9 cellular contexts compared by ENCODE assay signal in genomic region chr9:131402738-131403492, GRCh38. TPM values are rescaled to one million over a fixed set of nuclear protein-coding genes. Genes with fewer than 3 reads are reported as not detected.
DNase-seq lines count a peak whose midpoint lies in the region; ATAC-seq lines count a peak whose summit lies in the region.
"Had no signal": no experiment of that assay in that cellular context is flagged by ENCODE, and none has a peak within 500 bp of the region (broad histone marks: within the 10 kb centered on the region; RNA-seq: fewer than 3 reads in every experiment).

No MANE protein-coding gene starts in this region.

- peak; percentile 87 for DNase-seq in Daoy (ENCODE audit: low read depth)
- peak; percentile 13 for DNase-seq in NCI-H526 treated with DMSO at 0.1 percent for 48 hours (lab: John Stamatoyannopoulos, UW)
- DNase-seq in left lobe of liver (ENCODE audit: low spot score), result peak; percentile 89
- DNase-seq in stimulated activated naive B cell treated with anti-CD40 and anti-IgM and Interleukin-4, amounts not matched to agents 10 μg/mL and 1 μg/mL and 100 μg/mL, for 72 hours, result no peak

- H3K27ac ChIP-seq in cingulate gyrus (ENCODE audit: low read depth, low read length), result peak overlapping the region; percentile 78
- H3K27ac ChIP-seq: PC-9 had no signal

- H3K27me3 Mint-ChIP-seq in stimulated activated naive B cell treated with anti-CD40 and anti-IgM and Interleukin-4, amounts not matched to agents 10 μg/mL and 1 μg/mL and 100 μg/mL, for 72 hours, result no peaks in the 10 kb centered on the region

- peaks cover 17 to 38% of the 10 kb centered on the region in 2 donors for H3K36me3 Mint-ChIP-seq in stimulated activated naive B cell treated with anti-CD40 and anti-IgM and Interleukin-4, amounts not matched to agents 10 μg/mL and 1 μg/mL and 100 μg/mL, for 72 hours

- peak overlapping the region; percentile 71 for H3K27ac Mint-ChIP-seq in stimulated activated naive B cell treated with anti-CD40 and anti-IgM and Interleukin-4, amounts not matched to agents 10 μg/mL and 1 μg/mL and 100 μg/mL, for 72 hours

- peak; percentile 84 for ATAC-seq in left lobe of liver
- no peak for ATAC-seq in stimulated activated naive B cell treated with anti-CD40 and anti-IgM and Interleukin-4, amounts not matched to agents 10 μg/mL and 1 μg/mL and 100 μg/mL, for 72 hours (replicated peaks)
- ATAC-seq in HG02642 (IDR thresholded peaks at IDR 0.05; ENCODE audit: poor library complexity, unreplicated experiment), result no peak
- ATAC-seq in HG03354 (IDR thresholded peaks at IDR 0.05; ENCODE audit: poor library complexity, severe bottlenecking, unreplicated experiment), result no peak
- no peak for ATAC-seq in GM18858 (IDR thresholded peaks at IDR 0.05; ENCODE audit: unreplicated experiment)

- H3K9me3 Mint-ChIP-seq in stimulated activated naive B cell treated with anti-CD40 and anti-IgM and Interleukin-4, amounts not matched to agents 10 μg/mL and 1 μg/mL and 100 μg/mL, for 72 hours, result no peaks in the 10 kb centered on the region

- H3K4me3 Mint-ChIP-seq in stimulated activated naive B cell treated with anti-CD40 and anti-IgM and Interleukin-4, amounts not matched to agents 10 μg/mL and 1 μg/mL and 100 μg/mL, for 72 hours, result peak overlapping the region; percentile 39 to 49

- peaks cover 56 to 83% of the 10 kb centered on the region in 2 donors for H3K4me1 Mint-ChIP-seq in stimulated activated naive B cell treated with anti-CD40 and anti-IgM and Interleukin-4, amounts not matched to agents 10 μg/mL and 1 μg/mL and 100 μg/mL, for 72 hours

RNA-seq across cellular contexts. Expression of gene PRRC2B, which starts 9.0 kb away (rescaled TPM):
- 54.0 and 83.5 TPM in 2 replicates for total RNA-seq in Daoy (2014; rRNA removed; shearing (Covaris generic))
- total RNA-seq in left lobe of liver, result 80.7 TPM
